Comparison of ENCODE assay signal across 11 cellular contexts in genomic region chr17:57948169-57948554, GRCh38. TPM values are rescaled to one million over a fixed set of nuclear protein-coding genes. Genes with fewer than 3 reads are reported as not detected.
DNase-seq lines count a peak whose midpoint lies in the region; ATAC-seq, FAIRE-seq and TF ChIP-seq lines count a peak whose summit lies in the region.
"Had no signal": no experiment of that assay in that cellular context is flagged by ENCODE, and none has a peak within 500 bp of the region (broad histone marks: within the 10 kb centered on the region; RNA-seq: fewer than 3 reads in every experiment).

No MANE protein-coding gene starts in this region.

- FAIRE-seq in astrocyte (lab: Jason Lieb, UNC), result no peak
- no peak for FAIRE-seq in HepG2 (lab: Jason Lieb, UNC)
- FAIRE-seq in GM12891 (lab: Jason Lieb, UNC), result no peak
- FAIRE-seq: D721Med had no signal

- TF ChIP-seq CTCF in GM23338 (conservative IDR thresholded peaks at IDR 0.05; ENCODE audit: low read depth in 2 of 2), result no peak
- no peak for TF ChIP-seq CTCF in astrocyte (IDR thresholded peaks at IDR 0.05; ENCODE audit: insufficient read depth, low read depth, low read length)
- no peak for TF ChIP-seq CTCF in HepG2 (CRISPR knock-in tag; IDR thresholded peaks at IDR 0.05)
- no peak for TF ChIP-seq CTCF in spleen (IDR thresholded peaks at IDR 0.05 in 8 of 11, conservative IDR thresholded peaks at IDR 0.05 in 3 of 11)

- H3F3A ChIP-seq in GM23338 (replicated peaks; ENCODE audit: low read depth), result peaks cover 7% of the 10 kb centered on the region; the same call in 1 of the 2 replicates

- in situ Hi-C loops in HepG2 (cut with HindIII; ENCODE audit: extremely low pct_ligation_motif_present, low pct_unique_long_range_greater_than_20kb), result no loop called here

- H4K20me1 ChIP-seq in GM23338 (replicated peaks; ENCODE audit: insufficient read depth), result no peaks in the 10 kb centered on the region
- peaks cover 5% of the 10 kb centered on the region for H4K20me1 ChIP-seq in astrocyte (ENCODE audit: insufficient read depth, low read length)
- no peaks in the 10 kb centered on the region for H4K20me1 ChIP-seq in HepG2 (ENCODE audit: insufficient read depth, low read length)

- H3K79me2 ChIP-seq in GM23338 (replicated peaks; ENCODE audit: insufficient read depth) (no peaks in the 10 kb centered on the region), astrocyte (ENCODE audit: insufficient read depth, low read length) (peaks cover 61% of the 10 kb centered on the region), HepG2 (ENCODE audit: insufficient read depth, low read length) (no peaks in the 10 kb centered on the region)

- DNase-seq in GM23338 (ENCODE audit: low spot score), result no peak
- DNase-seq in astrocyte (ENCODE audit: low read depth), result no peak
- DNase-seq in HepG2 (ENCODE audit: low spot score), result no peak
- DNase-seq in spleen, result no peak
- DNase-seq in cerebellum (ENCODE audit: low spot score), result no peak
- no peak for DNase-seq in OCI-M1 (lab: John Stamatoyannopoulos, UW)
- no peak for DNase-seq in GM12891 (ENCODE audit: insufficient read length, low spot score)
- no peak for DNase-seq in NCI-H446 (lab: John Stamatoyannopoulos, UW)
- DNase-seq: NCI-H446 treated with DMSO at 0.1 percent for 48 hours had no signal

- no peaks in the 10 kb centered on the region for H3K9me3 Mint-ChIP-seq in GM23338
- no peaks in the 10 kb centered on the region for H3K9me3 Mint-ChIP-seq in astrocyte (ENCODE audit: unreplicated experiment)

- H3K4me1 ChIP-seq in GM23338 (ENCODE audit: insufficient read depth) (peaks cover 30% of the 10 kb centered on the region), astrocyte (ENCODE audit: insufficient read depth, low read length) (peaks cover 52% of the 10 kb centered on the region), HepG2 (ENCODE audit: insufficient read depth, low read length) (peaks cover 77% of the 10 kb centered on the region), spleen (peaks cover 18 to 93% (median 68%) of the 10 kb centered on the region in 6 donors)

- H2AFZ ChIP-seq in GM23338 (no peak overlapping the region), astrocyte (ENCODE audit: low read depth, low read length) (no peak overlapping the region), HepG2 (ENCODE audit: low read length) (no peak overlapping the region)

- CTCF ChIA-PET in HepG2 (lab: Yijun Ruan, JAX; ENCODE audit: low intra/inter-chr PET ratio, low total read pairs), result no interaction called here

- H3K36me3 ChIP-seq in GM23338 (ENCODE audit: insufficient read depth) (no peaks in the 10 kb centered on the region), astrocyte (ENCODE audit: insufficient read depth, low read length) (no peaks in the 10 kb centered on the region), HepG2 (replicated peaks in 1 of 2; ENCODE audit: control insufficient read depth in 1 of 2, insufficient read depth in 2 of 2, low read length in 2 of 2) (no peaks in the 10 kb centered on the region), spleen (no peaks in the 10 kb centered on the region)

- no peak overlapping the region for H3K4me3 ChIP-seq in GM23338
- peak overlapping the region; percentile 18 for H3K4me3 ChIP-seq in astrocyte (ENCODE audit: insufficient read depth, low read depth, low read length)
- no peak overlapping the region for H3K4me3 ChIP-seq in HepG2 (replicated peaks in 1 of 3; ENCODE audit: insufficient read depth in 1 of 3, low read depth in 2 of 3, low read length in 3 of 3)
- no peak overlapping the region for H3K4me3 ChIP-seq in spleen

- H3K36me3 Mint-ChIP-seq in GM23338 (ENCODE audit: low read depth) (no peaks in the 10 kb centered on the region), astrocyte (ENCODE audit: low read depth, unreplicated experiment) (peaks cover 3% of the 10 kb centered on the region)
- H3K36me3 Mint-ChIP-seq: IgD-negative memory B cell had no signal

- H3K9me3 ChIP-seq in astrocyte (ENCODE audit: insufficient read depth, low read depth, low read length), result no peaks in the 10 kb centered on the region
- H3K9me3 ChIP-seq in HepG2 (ENCODE audit: low read length), result no peaks in the 10 kb centered on the region
- H3K9me3 ChIP-seq in spleen, result no peaks in the 10 kb centered on the region

- peaks cover 9% of the 10 kb centered on the region for H3K27me3 Mint-ChIP-seq in GM23338 (ENCODE audit: insufficient read depth, low read depth, poor library complexity)
- H3K27me3 Mint-ChIP-seq in astrocyte (ENCODE audit: low read depth, unreplicated experiment), result no peaks in the 10 kb centered on the region

- H3K4me1 Mint-ChIP-seq in GM23338, result peaks cover 40% of the 10 kb centered on the region
- H3K4me1 Mint-ChIP-seq in astrocyte (ENCODE audit: low read depth, unreplicated experiment), result peaks cover 74% of the 10 kb centered on the region

- POLR2A ChIA-PET in HepG2 (lab: Yijun Ruan, JAX), result interaction anchor here (1.5 to 3.0 kb wide), 7 partner anchors 7 to 55 kb away, joined by 4 to 21 read pairs (median 12); partner anchors contain the start of genes CUEDC1 and VEZF1

- H3K9ac ChIP-seq in astrocyte (ENCODE audit: low read length) (peak overlapping the region; percentile 69), HepG2 (ENCODE audit: insufficient read depth, low read depth, low read length) (no peak overlapping the region)

- no peaks in the 10 kb centered on the region for H3K9me2 ChIP-seq in GM23338 (ENCODE audit: insufficient read depth)

- intact Hi-C loops in HepG2 (cut with micrococcal nuclease; ENCODE audit: unreplicated experiment), result no loop called here
- intact Hi-C loops in spleen (cut with DNase I; ENCODE audit: low total_unique reads), result no loop called here

- no peak overlapping the region for H3K4me2 ChIP-seq in GM23338
- H3K4me2 ChIP-seq in astrocyte (ENCODE audit: low read length), result peak overlapping the region; percentile 83
- H3K4me2 ChIP-seq in HepG2 (ENCODE audit: low read depth, low read length), result no peak overlapping the region

- H3K27me3 ChIP-seq in GM23338 (ENCODE audit: insufficient read depth) (peaks cover 3% of the 10 kb centered on the region; the same call in 1 of the 2 replicates), astrocyte (ENCODE audit: insufficient read depth, low read length) (no peaks in the 10 kb centered on the region), HepG2 (ENCODE audit: control insufficient read depth in 1 of 2, insufficient read depth in 2 of 2, low read length in 2 of 2) (no peaks in the 10 kb centered on the region), spleen (replicated peaks in 1 of 7) (peaks cover 0 to 24% (median 0%) of the 10 kb centered on the region in 7 donors)

- H3K27ac ChIP-seq in GM23338 (ENCODE audit: low read depth) (no peak overlapping the region), astrocyte (ENCODE audit: low read depth, low read length) (peak overlapping the region; percentile 83), HepG2 (ENCODE audit: extremely low read length, insufficient read depth, low read length) (no peak overlapping the region), spleen (peak overlapping the region; percentile 13 to 82 (median 78))

- ATAC-seq in GM23338 (no peak), HepG2 (no peak)

- 78% methylated on average over 4 of the region's 5 CpGs for WGBS in HepG2 (ENCODE audit: low lambda C conversion rate)
- 77 to 91% (median 85%) methylated on average over 5 of the region's 5 CpGs for whole genome bisulfite sequencing in spleen, 5 donors

- TF ChIP-seq RAD21 in HepG2 (CRISPR knock-in tag; IDR thresholded peaks at IDR 0.05), result no peak

- H3K27ac Mint-ChIP-seq in GM23338 (peak overlapping the region; percentile 0; the same call in 1 of the 2 replicates), astrocyte (ENCODE audit: unreplicated experiment) (peak overlapping the region; percentile 97)
- H3K27ac Mint-ChIP-seq: IgD-negative memory B cell had no signal

- TF ChIP-seq POLR2A in HepG2 (IDR thresholded peaks at IDR 0.05; ENCODE audit: insufficient read depth in 1 of 2, low read depth in 2 of 2, low read length in 2 of 2) (no peak), spleen (IDR thresholded peaks at IDR 0.05) (no peak), GM12891 (IDR thresholded peaks at IDR 0.05; ENCODE audit: low read depth, low read length) (no peak)

- no peak for TF ChIP-seq EP300 in HepG2 (IDR thresholded peaks at IDR 0.05; ENCODE audit: low read depth in 2 of 2, low read length in 2 of 2)
- no peak for TF ChIP-seq EP300 in HepG2 (CRISPR knock-in tag; IDR thresholded peaks at IDR 0.05; ENCODE audit: borderline replicate concordance)

- no TSS peak for BruUV-seq in HepG2 (replicated peaks; lab: Mats Ljungman, UMichigan)

- H3K4me3 Mint-ChIP-seq in GM23338 (no peak overlapping the region; the same call in 2 of the 3 replicates), astrocyte (ENCODE audit: unreplicated experiment) (peak overlapping the region; percentile 70)

RNA-seq across cellular contexts. Expression of gene CUEDC1, which starts 7.0 kb away (rescaled TPM):
- total RNA-seq in GM23338 (2014; rRNA removed; shearing (Covaris generic)), result 3.0 and 3.3 TPM in 2 replicates
- polyA plus RNA-seq in GM23338 (2016; fragmentation: Nextera tagmentation; extraction: Ambion mirVana) (7.7 and 11.3 TPM in 2 replicates), HepG2 (2011; rRNA removed) (12.9 and 14.4 TPM in 2 replicates), spleen (10 to 100 TPM in 1 of 3 donors, 1 to 10 TPM in 2; 5.4 to 15.7 (median 5.4) TPM)
- total RNA-seq in astrocyte (37.4 and 43.7 TPM in 2 replicates), HepG2 (2016; rRNA removed; fragmentation: Illumina TruSeq; extraction: Trizol) (4.2 and 7.4 TPM in 2 replicates), spleen (10 to 100 TPM; 13.2 to 23.5 (median 16.7) TPM), cerebellum (13.3 TPM)
- 4.1 and 4.7 TPM in 2 replicates for total RNA-seq in HepG2 (2016; cell fraction: cytosol; rRNA removed; fragmentation: Illumina TruSeq; extraction: Trizol; ENCODE audit: low read depth)
- total RNA-seq in HepG2 (2016; cell fraction: insoluble cytoplasmic fraction; rRNA removed; fragmentation: Illumina TruSeq; extraction: Trizol), result 3.5 and 7.9 TPM in 2 replicates
- total RNA-seq in HepG2 (2016; cell fraction: membrane; rRNA removed; fragmentation: Illumina TruSeq; extraction: Trizol), result 7.6 and 8.6 TPM in 2 replicates
- total RNA-seq in HepG2 (2016; cell fraction: nucleus; rRNA removed; fragmentation: Illumina TruSeq; extraction: Trizol), result 9.6 and 11.9 TPM in 2 replicates
- polyA plus RNA-seq in HepG2 (2011; cell fraction: cytosol; rRNA removed), result 8.1 and 8.6 TPM in 2 replicates
- polyA plus RNA-seq in HepG2 (2011; cell fraction: nucleus; rRNA removed), result 36.7 and 43.5 TPM in 2 replicates
- polyA plus RNA-seq in HepG2 (2012), result 9.8 and 10.2 TPM in 2 replicates
- polyA plus RNA-seq in HepG2 (2016; cell fraction: cytosol; fragmentation: Illumina TruSeq; extraction: Trizol; ENCODE audit: low read depth), result 9.4 and 11.1 TPM in 2 replicates
- 9.2 and 10.0 TPM in 2 replicates for polyA plus RNA-seq in HepG2 (2016; cell fraction: insoluble cytoplasmic fraction; fragmentation: Illumina TruSeq; extraction: Trizol; ENCODE audit: low read depth)
- 15.4 and 16.0 TPM in 2 replicates for polyA plus RNA-seq in HepG2 (2016; cell fraction: membrane; fragmentation: Illumina TruSeq; extraction: Trizol; ENCODE audit: low read depth)
- polyA plus RNA-seq in HepG2 (2016; cell fraction: nucleus; fragmentation: Illumina TruSeq; extraction: Trizol; ENCODE audit: insufficient read depth, low read depth), result 33.7 and 36.2 TPM in 2 replicates
- polyA minus RNA-seq in HepG2 (2011; rRNA and poly(A)+ RNA removed; ENCODE audit: low replicate concordance), result 2.9 and 6.8 TPM in 2 replicates
- polyA minus RNA-seq in HepG2 (2011; cell fraction: cytosol; rRNA and poly(A)+ RNA removed), result 5.1 and 7.3 TPM in 2 replicates
- 6.6 and 8.2 TPM in 2 replicates for polyA minus RNA-seq in HepG2 (2011; cell fraction: nucleus; rRNA and poly(A)+ RNA removed)
- polyA plus RNA-seq in GM12891 (2012; ENCODE audit: low read depth, missing spikeins), result 0.78 TPM
- polyA plus RNA-seq: IgD-negative memory B cell had no signal

RNA-seq across cellular contexts. Expression of gene VEZF1, which starts 39.9 kb away (rescaled TPM):
- 67.7 and 74.6 TPM in 2 replicates for total RNA-seq in GM23338 (2014; rRNA removed; shearing (Covaris generic))
- 34.8 and 36.0 TPM in 2 replicates for polyA plus RNA-seq in GM23338 (2016; fragmentation: Nextera tagmentation; extraction: Ambion mirVana)
- total RNA-seq in astrocyte, result 42.0 and 50.9 TPM in 2 replicates
- total RNA-seq in HepG2 (2016; rRNA removed; fragmentation: Illumina TruSeq; extraction: Trizol), result 45.9 and 48.0 TPM in 2 replicates
- total RNA-seq in HepG2 (2016; cell fraction: cytosol; rRNA removed; fragmentation: Illumina TruSeq; extraction: Trizol; ENCODE audit: low read depth), result 8.8 and 10.8 TPM in 2 replicates
- total RNA-seq in HepG2 (2016; cell fraction: insoluble cytoplasmic fraction; rRNA removed; fragmentation: Illumina TruSeq; extraction: Trizol), result 41.9 and 43.4 TPM in 2 replicates
- total RNA-seq in HepG2 (2016; cell fraction: membrane; rRNA removed; fragmentation: Illumina TruSeq; extraction: Trizol), result 42.3 and 48.6 TPM in 2 replicates
- total RNA-seq in HepG2 (2016; cell fraction: nucleus; rRNA removed; fragmentation: Illumina TruSeq; extraction: Trizol), result 31.1 and 37.8 TPM in 2 replicates
- 41.3 and 49.7 TPM in 2 replicates for polyA plus RNA-seq in HepG2 (2011; rRNA removed)
- polyA plus RNA-seq in HepG2 (2011; cell fraction: cytosol; rRNA removed), result 27.7 and 34.7 TPM in 2 replicates
- 30.2 and 33.3 TPM in 2 replicates for polyA plus RNA-seq in HepG2 (2011; cell fraction: nucleus; rRNA removed)
- 38.9 and 45.7 TPM in 2 replicates for polyA plus RNA-seq in HepG2 (2012)
- 7.1 and 7.4 TPM in 2 replicates for polyA plus RNA-seq in HepG2 (2016; cell fraction: cytosol; fragmentation: Illumina TruSeq; extraction: Trizol; ENCODE audit: low read depth)
- polyA plus RNA-seq in HepG2 (2016; cell fraction: insoluble cytoplasmic fraction; fragmentation: Illumina TruSeq; extraction: Trizol; ENCODE audit: low read depth), result 34.8 and 42.4 TPM in 2 replicates
- 22.0 and 25.5 TPM in 2 replicates for polyA plus RNA-seq in HepG2 (2016; cell fraction: membrane; fragmentation: Illumina TruSeq; extraction: Trizol; ENCODE audit: low read depth)
- polyA plus RNA-seq in HepG2 (2016; cell fraction: nucleus; fragmentation: Illumina TruSeq; extraction: Trizol; ENCODE audit: insufficient read depth, low read depth), result 46.2 and 49.1 TPM in 2 replicates
- 41.4 and 56.9 TPM in 2 replicates for polyA minus RNA-seq in HepG2 (2011; rRNA and poly(A)+ RNA removed; ENCODE audit: low replicate concordance)
- 31.2 and 37.3 TPM in 2 replicates for polyA minus RNA-seq in HepG2 (2011; cell fraction: cytosol; rRNA and poly(A)+ RNA removed)
- polyA minus RNA-seq in HepG2 (2011; cell fraction: nucleus; rRNA and poly(A)+ RNA removed), result 32.7 and 46.6 TPM in 2 replicates
- 10 to 100 TPM; 43.0 to 59.9 (median 54.2) TPM for total RNA-seq in spleen
- 10 to 100 TPM in 2 of 3 donors, 1 to 10 TPM in 1; 10.0 to 19.1 (median 10.2) TPM for polyA plus RNA-seq in spleen
- total RNA-seq in cerebellum, result 64.8 TPM
- 9.9 TPM for polyA plus RNA-seq in GM12891 (2012; ENCODE audit: low read depth, missing spikeins)

RNA-seq across cellular contexts. Expression of gene SRSF1, which starts 58.9 kb away (rescaled TPM):
- total RNA-seq in GM23338 (2014; rRNA removed; shearing (Covaris generic)), result 584 and 639 TPM in 2 replicates
- polyA plus RNA-seq in GM23338 (2016; fragmentation: Nextera tagmentation; extraction: Ambion mirVana), result 373 and 413 TPM in 2 replicates
- 170 and 196 TPM in 2 replicates for total RNA-seq in astrocyte
- 445 and 520 TPM in 2 replicates for total RNA-seq in HepG2 (2016; rRNA removed; fragmentation: Illumina TruSeq; extraction: Trizol)
- 40.7 and 51.5 TPM in 2 replicates for total RNA-seq in HepG2 (2016; cell fraction: cytosol; rRNA removed; fragmentation: Illumina TruSeq; extraction: Trizol; ENCODE audit: low read depth)
- total RNA-seq in HepG2 (2016; cell fraction: insoluble cytoplasmic fraction; rRNA removed; fragmentation: Illumina TruSeq; extraction: Trizol), result 472 and 528 TPM in 2 replicates
- total RNA-seq in HepG2 (2016; cell fraction: membrane; rRNA removed; fragmentation: Illumina TruSeq; extraction: Trizol), result 120 and 137 TPM in 2 replicates
- total RNA-seq in HepG2 (2016; cell fraction: nucleus; rRNA removed; fragmentation: Illumina TruSeq; extraction: Trizol), result 332 and 353 TPM in 2 replicates
- polyA plus RNA-seq in HepG2 (2011; rRNA removed), result 142 and 144 TPM in 2 replicates
- polyA plus RNA-seq in HepG2 (2011; cell fraction: cytosol; rRNA removed), result 61.9 and 82.9 TPM in 2 replicates
- polyA plus RNA-seq in HepG2 (2011; cell fraction: nucleus; rRNA removed), result 1,130 and 1,625 TPM in 2 replicates
- polyA plus RNA-seq in HepG2 (2012), result 96.9 and 161 TPM in 2 replicates
- 19.4 and 20.4 TPM in 2 replicates for polyA plus RNA-seq in HepG2 (2016; cell fraction: cytosol; fragmentation: Illumina TruSeq; extraction: Trizol; ENCODE audit: low read depth)
- 411 and 445 TPM in 2 replicates for polyA plus RNA-seq in HepG2 (2016; cell fraction: insoluble cytoplasmic fraction; fragmentation: Illumina TruSeq; extraction: Trizol; ENCODE audit: low read depth)
- polyA plus RNA-seq in HepG2 (2016; cell fraction: membrane; fragmentation: Illumina TruSeq; extraction: Trizol; ENCODE audit: low read depth), result 54.7 and 57.3 TPM in 2 replicates
- 359 and 383 TPM in 2 replicates for polyA plus RNA-seq in HepG2 (2016; cell fraction: nucleus; fragmentation: Illumina TruSeq; extraction: Trizol; ENCODE audit: insufficient read depth, low read depth)
- 673 and 710 TPM in 2 replicates for polyA minus RNA-seq in HepG2 (2011; rRNA and poly(A)+ RNA removed; ENCODE audit: low replicate concordance)
- polyA minus RNA-seq in HepG2 (2011; cell fraction: cytosol; rRNA and poly(A)+ RNA removed), result 78.3 and 89.3 TPM in 2 replicates
- 1,057 and 1,237 TPM in 2 replicates for polyA minus RNA-seq in HepG2 (2011; cell fraction: nucleus; rRNA and poly(A)+ RNA removed)
- 100 to 1,000 TPM; 165 to 213 (median 174) TPM for total RNA-seq in spleen
- polyA plus RNA-seq in spleen, result 10 to 100 TPM; 65.8 to 90.4 (median 88.2) TPM
- total RNA-seq in cerebellum, result 310 TPM
- polyA plus RNA-seq in GM12891 (2012; ENCODE audit: low read depth, missing spikeins), result 154 TPM

Comparison
In these comparisons a context has a peak if more than half of its experiments do, and no peak if none do; other contexts are left out.
1. H3K27ac ChIP-seq: peak in astrocyte (single experiment) and spleen (8 of 8); none in GM23338 (single experiment) and HepG2 (single experiment).